18 cellular contexts compared by ENCODE assay signal in genomic region chr1:172900359-172900997, GRCh38.
DNase-seq lines count a peak whose midpoint lies in the region; ATAC-seq, FAIRE-seq and TF ChIP-seq lines count a peak whose summit lies in the region.
"Had no signal": no experiment of that assay in that cellular context is flagged by ENCODE, and none has a peak within 500 bp of the region (broad histone marks: within the 10 kb centered on the region; RNA-seq: fewer than 3 reads in every experiment).

No MANE protein-coding gene starts in this region.

- H3K9me3 Mint-ChIP-seq in IgD-negative memory B cell, result peaks cover 0 to 3% (median 0%) of the 10 kb centered on the region in 3 donors
- H3K9me3 Mint-ChIP-seq: CD8-positive, alpha-beta T cell had no signal

- no peak overlapping the region for H2BK12ac ChIP-seq in trophoblast cell (ENCODE audit: low read length)

- DNase-seq in OCI-LY7 (ENCODE audit: low spot score) (no peak), endothelial cell of umbilical vein (ENCODE audit: low read depth, low spot score) (no peak), Peyer's patch (no peak), GM10266 (ENCODE audit: extremely low spot score) (no peak), trophoblast cell (no peak)
- DNase-seq: activated CD4-positive, alpha-beta T cell treated with anti-CD3 and anti-CD28 coated beads for 36 hours; activated CD8-positive, alpha-beta memory T cell treated with anti-CD3 and anti-CD28 coated beads, Interleukin-2, amount 50 U/mL, for 48 hours; CD8-positive, alpha-beta T cell; DMS79; left ventricle myocardium superior; NCI-H1105; NCI-H524 treated with DMSO at 0.1 percent for 48 hours; nucleus accumbens; SJCRH30; stimulated activated CD4-positive, alpha-beta T cell treated with anti-CD3 and anti-CD28 coated beads, Interleukin-12 subunit alpha, Interleukin-12 subunit beta, amount 100 ng/mL, for 4 hours had no signal

- H3K4ac ChIP-seq in trophoblast cell (ENCODE audit: low read depth, low read length), result no peak overlapping the region

- intact Hi-C loops in OCI-LY7 (cut with micrococcal nuclease; ENCODE audit: unreplicated experiment), result no loop called here
- intact Hi-C loops in endothelial cell of umbilical vein (cut with micrococcal nuclease), result loop anchor here (10.0 kb wide), 1 partner anchor 756 kb away; no protein-coding TSS in a partner anchor

- dilution Hi-C loops in endothelial cell of umbilical vein (cut with MboI; ENCODE audit: extremely low pct_ligation_motif_present, low sequenced_read_pairs), result no loop called here

- H4K12ac ChIP-seq in trophoblast cell (ENCODE audit: low read depth, low read length), result no peak overlapping the region

- H2AFZ ChIP-seq in OCI-LY7 (ENCODE audit: low read length), result peak overlapping the region; percentile 40; the same call in 1 of the 2 replicates
- no peak overlapping the region for H2AFZ ChIP-seq in endothelial cell of umbilical vein (ENCODE audit: low read depth, low read length)
- H2AFZ ChIP-seq in trophoblast cell (ENCODE audit: insufficient read depth, low read length, poor library complexity), result no peak overlapping the region

- H3K27ac Mint-ChIP-seq in IgD-negative memory B cell, result peak overlapping the region; percentile 3 to 47 (median 35)
- H3K27ac Mint-ChIP-seq: activated CD4-positive, alpha-beta T cell treated with anti-CD3 and anti-CD28 coated beads for 36 hours; CD8-positive, alpha-beta T cell had no signal

- no peak overlapping the region for H4K8ac ChIP-seq in trophoblast cell (ENCODE audit: low read depth, low read length)

- H3K4me1 ChIP-seq in BLaER1 treated with 17β-estradiol and CSF1 and Interleukin-3, amounts not matched to agents 10 nM and 100 nM, result peaks cover 0 to 26% (median 16%) of the 10 kb centered on the region in 10 experiments; a peak in 16 of 20 replicates
- peaks cover 3% of the 10 kb centered on the region for H3K4me1 ChIP-seq in OCI-LY7 (ENCODE audit: insufficient read depth, low read length, poor library complexity, severe bottlenecking)
- peaks cover 77% of the 10 kb centered on the region for H3K4me1 ChIP-seq in endothelial cell of umbilical vein (ENCODE audit: control insufficient read depth, extremely low read depth, insufficient read depth, low read length)
- H3K4me1 ChIP-seq in Peyer's patch, result no peaks in the 10 kb centered on the region
- no peaks in the 10 kb centered on the region for H3K4me1 ChIP-seq in trophoblast cell (ENCODE audit: control insufficient read depth in 1 of 2, insufficient read depth in 2 of 2, low read length in 2 of 2)

- H2BK120ac ChIP-seq in trophoblast cell (ENCODE audit: insufficient read depth, low read length, poor library complexity), result no peak overlapping the region

- CTCF ChIA-PET in OCI-LY7 (lab: Charles Lee; ENCODE audit: unreplicated experiment) (no interaction called here), endothelial cell of umbilical vein (lab: Charles Lee) (no interaction called here)

- no peaks in the 10 kb centered on the region for H3K36me3 Mint-ChIP-seq in IgD-negative memory B cell
- H3K36me3 Mint-ChIP-seq: CD8-positive, alpha-beta T cell had no signal

- no peak overlapping the region for H2BK5ac ChIP-seq in trophoblast cell (ENCODE audit: low read depth, low read length, poor library complexity)

- H3K4me3 Mint-ChIP-seq in IgD-negative memory B cell, result peak overlapping the region; percentile 14 to 70 (median 38)
- H3K4me3 Mint-ChIP-seq: activated CD4-positive, alpha-beta T cell treated with anti-CD3 and anti-CD28 coated beads for 36 hours; CD8-positive, alpha-beta T cell had no signal

- no CpG with 5 or more reads among the region's 2 CpGs for WGBS in trophoblast cell (ENCODE audit: extremely low coverage, insufficient coverage, insufficient read length)

- no peaks in the 10 kb centered on the region for H4K20me1 ChIP-seq in BLaER1 treated with 17β-estradiol and CSF1 and Interleukin-3, amounts not matched to agents 10 nM and 100 nM
- H4K20me1 ChIP-seq in OCI-LY7 (ENCODE audit: insufficient read depth, low read length) (no peaks in the 10 kb centered on the region), endothelial cell of umbilical vein (replicated peaks; ENCODE audit: control insufficient read depth, extremely low read depth, insufficient read depth, low read length) (no peaks in the 10 kb centered on the region)

- no peak overlapping the region for H3K4me3 ChIP-seq in BLaER1 treated with 17β-estradiol and CSF1 and Interleukin-3, amounts not matched to agents 10 nM and 100 nM
- H3K4me3 ChIP-seq in OCI-LY7 (ENCODE audit: low read depth, low read length, poor library complexity, severe bottlenecking) (no peak overlapping the region), endothelial cell of umbilical vein (replicated peaks in 1 of 3; ENCODE audit: insufficient read depth in 1 of 3, low read depth in 1 of 3, low read length in 3 of 3) (no peak overlapping the region), Peyer's patch (no peak overlapping the region), trophoblast cell (ENCODE audit: low read depth, low read length) (no peak overlapping the region)
- H3K4me3 ChIP-seq: SJCRH30 had no signal

- no peaks in the 10 kb centered on the region for H3K9me3 ChIP-seq in BLaER1 treated with 17β-estradiol and CSF1 and Interleukin-3, amounts not matched to agents 10 nM and 100 nM (replicated peaks in 1 of 11)
- no peaks in the 10 kb centered on the region for H3K9me3 ChIP-seq in OCI-LY7 (ENCODE audit: low read length)
- no peaks in the 10 kb centered on the region for H3K9me3 ChIP-seq in endothelial cell of umbilical vein (replicated peaks; ENCODE audit: control insufficient read depth, insufficient read depth, low read length)
- no peaks in the 10 kb centered on the region for H3K9me3 ChIP-seq in Peyer's patch
- H3K9me3 ChIP-seq in trophoblast cell (ENCODE audit: insufficient read depth, low read depth, low read length), result no peaks in the 10 kb centered on the region
- H3K9me3 ChIP-seq: SJCRH30 had no signal

- H3K79me2 ChIP-seq in OCI-LY7 (ENCODE audit: insufficient read depth, low read depth, low read length) (no peaks in the 10 kb centered on the region), endothelial cell of umbilical vein (ENCODE audit: control insufficient read depth, insufficient read depth, low read length) (no peaks in the 10 kb centered on the region), trophoblast cell (ENCODE audit: control insufficient read depth, insufficient read depth, low read length, poor library complexity) (no peaks in the 10 kb centered on the region)

- BruUV-seq in OCI-LY7 (replicated peaks; lab: Mats Ljungman, UMichigan) (no TSS peak), endothelial cell of umbilical vein (replicated peaks; lab: Mats Ljungman, UMichigan) (no TSS peak)

- H3K79me1 ChIP-seq in trophoblast cell (ENCODE audit: low read length), result no peaks in the 10 kb centered on the region

- H2AK5ac ChIP-seq in trophoblast cell (ENCODE audit: low read length), result no peak overlapping the region

- no peaks in the 10 kb centered on the region for H3K9me1 ChIP-seq in endothelial cell of umbilical vein (replicated peaks; ENCODE audit: control insufficient read depth, extremely low read depth, insufficient read depth, low read length)

- TF ChIP-seq POLR2A in endothelial cell of umbilical vein (IDR thresholded peaks at IDR 0.05; ENCODE audit: low read depth, low read length) (no peak), Peyer's patch (IDR thresholded peaks at IDR 0.05) (no peak)

- peak overlapping the region in 7 of 11 experiments; percentile 40 to 84 (median 71); a peak in 15 of 22 replicates for H3K4me2 ChIP-seq in BLaER1 treated with 17β-estradiol and CSF1 and Interleukin-3, amounts not matched to agents 10 nM and 100 nM
- H3K4me2 ChIP-seq in OCI-LY7 (ENCODE audit: low read length) (no peak overlapping the region), endothelial cell of umbilical vein (ENCODE audit: insufficient read depth, low read length) (no peak overlapping the region), trophoblast cell (ENCODE audit: low read length) (no peak overlapping the region)

- H3K27me3 ChIP-seq in BLaER1 treated with 17β-estradiol and CSF1 and Interleukin-3, amounts not matched to agents 10 nM and 100 nM, result no peaks in the 10 kb centered on the region
- H3K27me3 ChIP-seq in endothelial cell of umbilical vein (ENCODE audit: control insufficient read depth in 2 of 2, insufficient read depth in 2 of 2, low read length in 2 of 2) (no peaks in the 10 kb centered on the region), Peyer's patch (no peaks in the 10 kb centered on the region), trophoblast cell (ENCODE audit: insufficient read depth, low read length) (no peaks in the 10 kb centered on the region)
- H3K27me3 ChIP-seq: SJCRH30 had no signal

- no peak overlapping the region for H3K14ac ChIP-seq in trophoblast cell (ENCODE audit: low read length)

- H3K36me3 ChIP-seq in BLaER1 treated with 17β-estradiol and CSF1 and Interleukin-3, amounts not matched to agents 10 nM and 100 nM, result no peaks in the 10 kb centered on the region
- H3K36me3 ChIP-seq in OCI-LY7 (ENCODE audit: insufficient read depth, low read length) (no peaks in the 10 kb centered on the region), endothelial cell of umbilical vein (ENCODE audit: control insufficient read depth in 2 of 2, extremely low read depth in 1 of 2, insufficient read depth in 2 of 2, low read length in 2 of 2) (no peaks in the 10 kb centered on the region), Peyer's patch (no peaks in the 10 kb centered on the region), trophoblast cell (ENCODE audit: control insufficient read depth in 1 of 2, insufficient read depth in 2 of 2, low read length in 2 of 2) (no peaks in the 10 kb centered on the region)
- H3K36me3 ChIP-seq: SJCRH30 had no signal

- peak overlapping the region in 5 of 11 experiments; percentile 5 to 50 (median 40); a peak in 7 of 22 replicates for H3K27ac ChIP-seq in BLaER1 treated with 17β-estradiol and CSF1 and Interleukin-3, amounts not matched to agents 10 nM and 100 nM
- H3K27ac ChIP-seq in OCI-LY7 (ENCODE audit: low read depth, low read length, poor library complexity, severe bottlenecking) (no peak overlapping the region), endothelial cell of umbilical vein (ENCODE audit: insufficient read depth, low read depth, low read length) (peak overlapping the region; percentile 19), Peyer's patch (peak overlapping the region in 1 of 4 donors; percentile 52), trophoblast cell (ENCODE audit: low read depth, low read length) (no peak overlapping the region)
- H3K27ac ChIP-seq: SJCRH30 had no signal

- H3K23ac ChIP-seq in trophoblast cell (ENCODE audit: low read length), result no peak overlapping the region

- H3K9me2 ChIP-seq in OCI-LY7 (ENCODE audit: insufficient read depth, low read length), result no peaks in the 10 kb centered on the region

- no peak overlapping the region for H4K91ac ChIP-seq in trophoblast cell (ENCODE audit: low read depth, low read length)

- no peak for ATAC-seq in HG02884 (IDR thresholded peaks at IDR 0.05; ENCODE audit: unreplicated experiment)
- ATAC-seq: activated CD4-positive, alpha-beta T cell treated with anti-CD3 and anti-CD28 coated beads for 36 hours; CD8-positive, alpha-beta T cell; left ventricle myocardium superior had no signal

- FAIRE-seq in endothelial cell of umbilical vein (lab: Jason Lieb, UNC), result no peak

- peak overlapping the region in 1 of 11 experiments; percentile 31; a peak in 1 of 22 replicates for H3K9ac ChIP-seq in BLaER1 treated with 17β-estradiol and CSF1 and Interleukin-3, amounts not matched to agents 10 nM and 100 nM
- H3K9ac ChIP-seq in endothelial cell of umbilical vein (replicated peaks; ENCODE audit: extremely low read depth, insufficient read depth, low read length) (no peak overlapping the region), trophoblast cell (ENCODE audit: low read length) (no peak overlapping the region)

- peaks cover 22 to 25% (median 23%) of the 10 kb centered on the region in 3 donors for H3K4me1 Mint-ChIP-seq in IgD-negative memory B cell

- POLR2A ChIA-PET in OCI-LY7 (lab: Charles Lee) (no interaction called here), endothelial cell of umbilical vein (lab: Charles Lee) (no interaction called here)

- H3K18ac ChIP-seq in trophoblast cell (ENCODE audit: low read length), result no peak overlapping the region

- peaks cover 1% of the 10 kb centered on the region for H3K27me3 Mint-ChIP-seq in IgD-negative memory B cell

- TF ChIP-seq CTCF in OCI-LY7 (conservative IDR thresholded peaks at IDR 0.05; ENCODE audit: low read length), result no peak
- TF ChIP-seq CTCF in endothelial cell of umbilical vein (IDR thresholded peaks at IDR 0.05; ENCODE audit: extremely low read depth in 1 of 2, insufficient read depth in 1 of 2, low read depth in 1 of 2, low read length in 2 of 2), result no peak
- TF ChIP-seq CTCF in Peyer's patch (IDR thresholded peaks at IDR 0.05), result no peak
- no peak for TF ChIP-seq CTCF in GM10266 (IDR thresholded peaks at IDR 0.05; ENCODE audit: control insufficient read depth, insufficient read depth, low read depth, missing control alignments)

Comparison
In these comparisons a context has a peak if more than half of its experiments do, and no peak if none do; other contexts are left out.
1. H3K4me2 ChIP-seq: peak in BLaER1 treated with 17β-estradiol and CSF1 and Interleukin-3, amounts not matched to agents 10 nM and 100 nM (7 of 11); none in OCI-LY7 (single experiment), endothelial cell of umbilical vein (single experiment) and trophoblast cell (single experiment).